13 cellular contexts compared by ENCODE assay signal in genomic region chr10:129319934-129320333, GRCh38.
DNase-seq lines count a peak whose midpoint lies in the region; ATAC-seq and TF ChIP-seq lines count a peak whose summit lies in the region.
"Had no signal": no experiment of that assay in that cellular context is flagged by ENCODE, and none has a peak within 500 bp of the region (broad histone marks: within the 10 kb centered on the region; RNA-seq: fewer than 3 reads in every experiment).

No MANE protein-coding gene starts in this region.

- DNase-seq in dermis blood vessel endothelial cell (peak; percentile 48), epithelial cell of prostate (ENCODE audit: low read depth, low spot score) (no peak), kidney tubule cell (ENCODE audit: low spot score) (peak; percentile 40), NCI-H748 treated with DMSO at 0.1 percent for 48 hours (lab: John Stamatoyannopoulos, UW) (no peak)
- DNase-seq: Calu3; CD8-positive, alpha-beta T cell; DMS79 treated with DMSO at 0.1 percent for 48 hours; GF-D8; GM23248 had no signal

- no peak for ATAC-seq in GM21737 (IDR thresholded peaks at IDR 0.05; ENCODE audit: unreplicated experiment)
- no peak for ATAC-seq in SK-N-SH treated with all-trans-retinoic acid at 6 μM for 48 hours
- ATAC-seq: CD8-positive, alpha-beta T cell; HepG2 had no signal

- H3K27ac ChIP-seq in epithelial cell of prostate = peak overlapping the region; percentile 33
- H3K27ac ChIP-seq: BLaER1 treated with 17β-estradiol and CSF1 and Interleukin-3, amounts not matched to agents 10 nM and 100 nM; GM23248 had no signal

TF ChIP-seq in SK-N-SH treated with all-trans-retinoic acid at 6 μM for 48 hours, 23 proteins besides CTCF, POLR2A, EP300 and RAD21:
- no peak for TF ChIP-seq ZNF70 (CRISPR knock-in tag; IDR thresholded peaks at IDR 0.05)
- no peak for TF ChIP-seq ISL1 (CRISPR knock-in tag; IDR thresholded peaks at IDR 0.05)
- TF ChIP-seq ESRRG (CRISPR knock-in tag; IDR thresholded peaks at IDR 0.05) = no peak
- no peak for TF ChIP-seq SNAI2 (CRISPR knock-in tag; IDR thresholded peaks at IDR 0.05)
- TF ChIP-seq GLIS3 (CRISPR knock-in tag; IDR thresholded peaks at IDR 0.05) = no peak

Comparison
In these comparisons a context has a peak if more than half of its experiments do, and no peak if none do; other contexts are left out.
1. DNase-seq: peak in dermis blood vessel endothelial cell (single experiment) and kidney tubule cell (single experiment); none in epithelial cell of prostate (single experiment) and NCI-H748 treated with DMSO at 0.1 percent for 48 hours (single experiment).